Comparison of ENCODE assay signal across 26 cellular contexts in the genomic region with DNA sequence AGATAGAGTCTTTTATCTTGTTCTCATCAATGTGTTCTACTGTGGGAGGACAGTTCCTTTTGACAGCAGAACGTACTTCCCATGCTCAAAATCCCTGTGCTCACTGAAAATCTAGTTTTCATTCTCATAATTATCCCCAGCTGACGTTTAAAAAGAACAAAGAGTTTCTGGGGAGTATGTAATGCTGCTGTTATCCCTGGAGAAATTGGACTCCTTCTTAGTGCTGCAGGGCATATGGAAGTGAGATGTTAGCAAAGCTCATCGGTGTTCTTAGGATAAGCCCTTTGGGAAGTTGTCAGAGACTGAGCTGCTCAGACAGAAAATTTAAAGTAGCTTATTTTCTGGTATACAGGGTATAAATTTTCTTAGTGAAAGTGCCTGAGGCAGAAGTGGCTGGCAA.
"Had no signal": no experiment of that assay in that cellular context is flagged by ENCODE, and none has a peak within 500 bp of the region (broad histone marks: within the 10 kb centered on the region; RNA-seq: fewer than 3 reads in every experiment).

No MANE protein-coding gene starts in this region.

- H3K4me1 Mint-ChIP-seq: activated T-helper 17 cell treated with anti-CD3 and anti-CD28 coated beads, Interleukin-2, amount 50 U/mL, for 72 hours; natural killer cell had no signal

- DNase-seq: activated CD4-positive, alpha-beta T cell treated with anti-CD3 and anti-CD28 coated beads, Interleukin-2, amount 50 U/mL, for 1 hour; activated CD4-positive, CD25-positive, alpha-beta regulatory T cell treated with anti-CD3 and anti-CD28 coated beads, Interleukin-2, amount 50 U/mL, for 72 hours; activated CD8-positive, alpha-beta memory T cell treated with anti-CD3 and anti-CD28 coated beads for 24 hours; activated CD8-positive, alpha-beta memory T cell treated with anti-CD3 and anti-CD28 coated beads, Interleukin-2, amount 50 U/mL, for 4 hours; activated T-cell treated with anti-CD3 and anti-CD28 coated beads, Interleukin-2, amount 50 U/mL, for 24 hours; adrenal gland; cerebellar nuclear complex; cortex of kidney; gastrocnemius medialis; hippocampal formation; kidney glomerular epithelial cell; left ventricle myocardium inferior; midbrain; natural killer cell; spleen; stimulated activated CD4-positive, alpha-beta T cell treated with anti-CD3 and anti-CD28 coated beads, Interleukin-4, amount 100 ng/mL, for 24 hours; stimulated activated naive CD8-positive, alpha-beta T cell treated with anti-CD3 and anti-CD28 coated beads, Interleukin-15, Interleukin-2, amounts not matched to agents 100 U/mL and 50 U/mL, for 24 hours; T-helper 2 cell; thyroid gland had no signal

- H3K9me3 Mint-ChIP-seq: activated naive CD4-positive, alpha-beta T cell treated with anti-CD3 and anti-CD28 coated beads, Interleukin-2, amount 50 U/mL, for 72 hours; activated T-cell treated with anti-CD3 and anti-CD28 coated beads, Interleukin-2, amount 50 U/mL, for 24 hours; activated T-helper 17 cell treated with anti-CD3 and anti-CD28 coated beads, Interleukin-2, amount 50 U/mL, for 72 hours; natural killer cell had no signal

- H3K9me3 ChIP-seq: adrenal gland, breast epithelium, gastrocnemius medialis, left ventricle myocardium inferior, right atrium auricular region, spleen, thyroid gland had no signal

- H3K36me3 Mint-ChIP-seq: activated naive CD4-positive, alpha-beta T cell treated with anti-CD3 and anti-CD28 coated beads, Interleukin-2, amount 50 U/mL, for 72 hours; natural killer cell had no signal

- H3K4me3 ChIP-seq: adrenal gland, breast epithelium, gastrocnemius medialis, left ventricle myocardium inferior, right atrium auricular region, spleen, thyroid gland had no signal

- H3K27ac ChIP-seq: adrenal gland, breast epithelium, epithelial cell of prostate, gastrocnemius medialis, left ventricle myocardium inferior, right atrium auricular region, spleen, thyroid gland, VCaP had no signal

- H3K4me3 Mint-ChIP-seq: activated T-cell treated with anti-CD3 and anti-CD28 coated beads, Interleukin-2, amount 50 U/mL, for 24 hours; activated T-helper 17 cell treated with anti-CD3 and anti-CD28 coated beads, Interleukin-2, amount 50 U/mL, for 72 hours; natural killer cell had no signal

- ATAC-seq: activated naive CD4-positive, alpha-beta T cell treated with anti-CD3 and anti-CD28 coated beads, Interleukin-2, amount 50 U/mL, for 72 hours; activated T-helper 17 cell treated with anti-CD3 and anti-CD28 coated beads, Interleukin-2, amount 50 U/mL, for 72 hours; gastrocnemius medialis; natural killer cell; stimulated activated naive CD8-positive, alpha-beta T cell treated with anti-CD3 and anti-CD28 coated beads, Interleukin-15, Interleukin-2, amounts not matched to agents 100 U/mL and 50 U/mL, for 24 hours had no signal

- H3K4me1 ChIP-seq: adrenal gland, breast epithelium, gastrocnemius medialis, left ventricle myocardium inferior, right atrium auricular region, spleen, thyroid gland had no signal

- H3K36me3 ChIP-seq: breast epithelium, thyroid gland had no signal

- H3K27me3 ChIP-seq: adrenal gland, breast epithelium, gastrocnemius medialis, right atrium auricular region, spleen, thyroid gland had no signal

- H3K27ac Mint-ChIP-seq: activated T-cell treated with anti-CD3 and anti-CD28 coated beads, Interleukin-2, amount 50 U/mL, for 24 hours; activated T-helper 17 cell treated with anti-CD3 and anti-CD28 coated beads, Interleukin-2, amount 50 U/mL, for 72 hours; natural killer cell; progenitor cell of endocrine pancreas had no signal
